8 cellular contexts compared by ENCODE assay signal in the genomic region with DNA sequence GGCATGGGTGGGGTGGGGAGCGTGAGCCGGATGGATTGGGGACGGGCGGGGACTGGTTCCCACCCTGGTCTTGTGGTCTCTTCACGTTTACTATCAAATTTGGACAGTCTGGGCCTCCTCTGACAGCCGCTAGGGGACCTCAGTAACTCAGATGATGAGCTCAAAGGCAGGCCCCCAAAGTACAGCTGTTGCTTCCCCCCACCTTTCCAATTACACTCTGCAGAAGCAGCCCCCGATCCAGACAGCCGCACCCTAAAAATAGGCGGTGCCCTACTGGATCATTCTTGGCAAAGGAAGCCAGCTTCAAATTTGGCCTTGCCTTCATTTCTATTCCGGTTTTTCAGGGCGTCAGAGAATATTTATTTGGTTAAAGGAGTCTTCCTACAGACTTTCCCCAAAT. TPM values are rescaled to one million over a fixed set of nuclear protein-coding genes. Genes with fewer than 3 reads are reported as not detected.
DNase-seq lines count a peak whose midpoint lies in the region; ATAC-seq and TF ChIP-seq lines count a peak whose summit lies in the region.

No MANE protein-coding gene starts in this region.

- H3K27me3 Mint-ChIP-seq in naive thymus-derived CD4-positive, alpha-beta T cell = no peaks in the 10 kb centered on the region

- in situ Hi-C loops in SK-MEL-5 (cut with HindIII; ENCODE audit: low pct_unique_long_range_greater_than_20kb, low sequenced_read_pairs) = no loop called here

- intact Hi-C loops in dorsolateral prefrontal cortex (cut with DNase I) = loop anchor here (5.0 to 10.0 kb wide), 5 partner anchors 84 to 891 kb away; no protein-coding TSS in a partner anchor
- intact Hi-C loops in naive thymus-derived CD4-positive, alpha-beta T cell (cut with micrococcal nuclease) = loop anchor here (1.0 to 10.0 kb wide), 10 partner anchors 15 to 891 kb away; partner anchors contain the start of gene ELF1 (in 2 of the 2)

- no peaks in the 10 kb centered on the region for H3K9me3 Mint-ChIP-seq in naive thymus-derived CD4-positive, alpha-beta T cell

- no peaks in the 10 kb centered on the region for H3K9me3 ChIP-seq in naive thymus-derived CD4-positive, alpha-beta T cell (ENCODE audit: control insufficient read depth in 2 of 3, low read length in 3 of 3)

- peak; percentile 61 for DNase-seq in GM19238 (ENCODE audit: insufficient read length, low spot score)
- peak; percentile 63 for DNase-seq in SK-MEL-5 (ENCODE audit: low read depth, low spot score)
- no peak for DNase-seq in dorsolateral prefrontal cortex
- peak in 6 of 9 donors; percentile 15 to 44 (median 32) for DNase-seq in naive thymus-derived CD4-positive, alpha-beta T cell
- no peak for DNase-seq in SKM-1 (lab: John Stamatoyannopoulos, UW; ENCODE audit: unreplicated experiment)
- no peak for DNase-seq in globus pallidus (ENCODE audit: low spot score)

- peak overlapping the region in 1 of 59 donors; percentile 96 for H3K27ac ChIP-seq in dorsolateral prefrontal cortex
- peak overlapping the region; percentile 79 for H3K27ac ChIP-seq in naive thymus-derived CD4-positive, alpha-beta T cell (ENCODE audit: low read depth, low read length)

- peaks cover 0 to 43% (median 4%) of the 10 kb centered on the region in 45 donors for H3K27me3 ChIP-seq in dorsolateral prefrontal cortex
- no peaks in the 10 kb centered on the region for H3K27me3 ChIP-seq in naive thymus-derived CD4-positive, alpha-beta T cell (ENCODE audit: control insufficient read depth in 2 of 2, insufficient read depth in 2 of 2, low read length in 2 of 2)

- no peak for ATAC-seq in naive thymus-derived CD4-positive, alpha-beta T cell
- no peak for ATAC-seq in GM19324 (IDR thresholded peaks at IDR 0.05; ENCODE audit: low FRiP score, unreplicated experiment)
- no peak for ATAC-seq in HG03457 (IDR thresholded peaks at IDR 0.05; ENCODE audit: unreplicated experiment)

- peaks cover 8% of the 10 kb centered on the region in 2 donors for H3K4me1 ChIP-seq in naive thymus-derived CD4-positive, alpha-beta T cell (ENCODE audit: control insufficient read depth in 2 of 2, insufficient read depth in 2 of 2, low read length in 2 of 2)

- TF ChIP-seq CTCF in dorsolateral prefrontal cortex (IDR thresholded peaks at IDR 0.05 in 54 of 56, conservative IDR thresholded peaks at IDR 0.05 in 2 of 56; ENCODE audit: low read depth in 1 of 56, partially characterized antibody in 56 of 56) = peak in 32 of 56 donors; percentile 1 to 36 (median 24)

- peaks cover 14 to 49% (median 33%) of the 10 kb centered on the region in 7 donors for H3K4me1 Mint-ChIP-seq in naive thymus-derived CD4-positive, alpha-beta T cell

- H3K27ac Mint-ChIP-seq in naive thymus-derived CD4-positive, alpha-beta T cell = peak overlapping the region; percentile 61 to 99 (median 92)

- peaks cover 0 to 18% (median 0%) of the 10 kb centered on the region in 3 experiments for H3K36me3 ChIP-seq in naive thymus-derived CD4-positive, alpha-beta T cell (ENCODE audit: control insufficient read depth in 2 of 3, insufficient read depth in 3 of 3, low read length in 3 of 3)

- POLR2A ChIA-PET in naive thymus-derived CD4-positive, alpha-beta T cell (lab: Charles Lee) = interaction anchor here (0.6 to 2.5 kb wide), 7 partner anchors 14 to 1132 kb away, joined by 3 to 9 read pairs (median 4); no protein-coding TSS in a partner anchor

- peak overlapping the region in 1 of 59 donors; percentile 5 for H3K4me3 ChIP-seq in dorsolateral prefrontal cortex
- H3K4me3 ChIP-seq in naive thymus-derived CD4-positive, alpha-beta T cell (ENCODE audit: low read length) = no peak overlapping the region

- peak overlapping the region; percentile 89 to 98 (median 92) for H3K4me3 Mint-ChIP-seq in naive thymus-derived CD4-positive, alpha-beta T cell

- CTCF ChIA-PET in naive thymus-derived CD4-positive, alpha-beta T cell (lab: Charles Lee) = interaction anchor here (0.6 to 2.7 kb wide), 12 partner anchors 10 to 889 kb away, joined by 3 to 10 read pairs (median 4); no protein-coding TSS in a partner anchor

- H3K36me3 Mint-ChIP-seq in naive thymus-derived CD4-positive, alpha-beta T cell = peaks cover 0 to 7% (median 3%) of the 10 kb centered on the region in 5 donors

RNA-seq across cellular contexts. Expression of gene FOXO1, which starts 1.9 kb away (rescaled TPM):
- total RNA-seq in SK-MEL-5 (2014; rRNA removed; shearing (Covaris generic)) = 5.0 and 5.7 TPM in 2 replicates
- polyA plus RNA-seq in SK-MEL-5 (2015; cell fraction: cytosol; rRNA removed) = 8.6 and 11.4 TPM in 2 replicates
- 8.2 and 9.3 TPM in 2 replicates for polyA plus RNA-seq in SK-MEL-5 (2015; cell fraction: nucleus; rRNA removed)
- 10 to 100 TPM in 118 of 120 experiments, 1 to 10 TPM in 2; 9.8 to 31.6 (median 16.3) TPM for total RNA-seq in dorsolateral prefrontal cortex
- total RNA-seq in naive thymus-derived CD4-positive, alpha-beta T cell = 10 to 100 TPM; 36.4 to 97.6 (median 93.7) TPM
- 10 to 100 TPM; 66.3 to 71.9 TPM for polyA plus RNA-seq in naive thymus-derived CD4-positive, alpha-beta T cell

Comparison
In these comparisons a context has a peak if more than half of its experiments do, and no peak if none do; other contexts are left out.
1. DNase-seq: peak in GM19238 (single experiment), SK-MEL-5 (single experiment) and naive thymus-derived CD4-positive, alpha-beta T cell (6 of 9); none in dorsolateral prefrontal cortex (0 of 10), SKM-1 (single experiment) and globus pallidus (single experiment).